Comparison of ENCODE assay signal across 19 cellular contexts in the genomic region with DNA sequence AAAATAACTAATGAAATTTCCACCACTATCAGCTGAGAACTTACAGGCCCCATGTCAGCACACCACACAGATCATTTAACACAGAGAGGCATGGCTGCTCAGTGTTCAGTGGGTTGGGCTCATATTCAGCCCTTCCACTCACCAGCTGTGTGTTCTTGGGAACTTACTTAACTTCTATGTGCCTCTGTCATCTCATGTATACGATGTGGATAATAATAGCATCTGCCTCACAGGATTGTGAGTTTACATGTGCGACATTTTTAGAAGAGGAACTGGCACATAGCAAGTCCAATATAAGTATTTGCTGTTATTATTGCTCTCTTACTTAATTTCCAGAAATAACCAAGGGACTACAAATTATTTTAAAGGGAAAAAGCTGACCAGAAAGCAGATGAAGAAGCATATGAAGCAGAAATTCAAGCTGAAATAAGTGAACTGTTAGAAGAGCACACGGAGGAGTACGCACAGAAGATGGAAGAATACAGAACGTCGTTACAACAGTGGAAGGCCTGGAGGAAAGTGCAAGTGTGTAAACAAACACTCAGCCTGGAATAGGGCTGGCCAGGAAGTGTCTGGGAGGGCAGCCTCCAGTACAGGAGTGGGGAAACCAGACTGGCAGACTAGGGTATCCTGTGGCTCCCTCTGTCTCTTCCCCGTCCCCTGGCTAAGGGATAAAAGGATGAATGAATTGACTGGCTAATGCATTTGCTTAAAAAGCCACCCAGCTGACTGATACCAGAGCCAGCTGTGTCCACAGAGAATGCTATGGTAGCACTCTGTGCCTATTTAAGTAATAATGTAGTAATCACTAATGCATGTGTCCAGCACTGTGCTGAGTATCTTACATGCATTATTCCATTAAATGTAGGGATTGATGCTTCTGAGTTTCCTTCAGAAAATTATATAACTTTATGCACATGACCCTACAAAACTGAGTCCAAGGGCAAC.
DNase-seq lines count a peak whose midpoint lies in the region; FAIRE-seq and TF ChIP-seq lines count a peak whose summit lies in the region.
"Had no signal": no experiment of that assay in that cellular context is flagged by ENCODE, and none has a peak within 500 bp of the region (broad histone marks: within the 10 kb centered on the region; RNA-seq: fewer than 3 reads in every experiment).

No MANE protein-coding gene starts in this region.

- intact Hi-C loops in kidney (cut with DNase I) (no loop called here), thyroid gland (cut with DNase I) (no loop called here)

- peaks cover 14% of the 10 kb centered on the region for H3K36me3 Mint-ChIP-seq in progenitor cell of endocrine pancreas (ENCODE audit: insufficient read depth)

- no peaks in the 10 kb centered on the region for H3K9me3 ChIP-seq in kidney (ENCODE audit: control insufficient read depth in 1 of 2, low read length in 2 of 2)
- H3K9me3 ChIP-seq in thyroid gland: no peaks in the 10 kb centered on the region

- H3K27ac ChIP-seq in kidney (ENCODE audit: low read depth in 2 of 2, low read length in 2 of 2) (no peak overlapping the region), thyroid gland (no peak overlapping the region)
- H3K27ac ChIP-seq: 22Rv1 had no signal

- no peaks in the 10 kb centered on the region for H3K4me1 Mint-ChIP-seq in progenitor cell of endocrine pancreas (ENCODE audit: low read depth)
- H3K4me1 Mint-ChIP-seq: CD14-positive monocyte had no signal

- TF ChIP-seq POLR2A in thyroid gland (IDR thresholded peaks at IDR 0.05): no peak

- 77 to 79% methylated on average over 7 of the region's 7 CpGs for WGBS in thyroid gland, 2 donors

- H3K9me3 Mint-ChIP-seq in progenitor cell of endocrine pancreas (ENCODE audit: low read depth): no peaks in the 10 kb centered on the region
- H3K9me3 Mint-ChIP-seq: H9 had no signal

- DNase-seq in NCI-H1417 (lab: John Stamatoyannopoulos, UW) (peak in 2 of 3 experiments; percentile 2 to 48), NCI-H1417 treated with DMSO at 0.1 percent for 48 hours (lab: John Stamatoyannopoulos, UW) (no peak), fibroblast of villous mesenchyme (ENCODE audit: low read depth) (peak; percentile 23), progenitor cell of endocrine pancreas (ENCODE audit: low spot score, unreplicated experiment) (no peak), NCI-H82 treated with DMSO at 0.1 percent for 48 hours (lab: John Stamatoyannopoulos, UW; ENCODE audit: unreplicated experiment) (no peak), kidney (no peak), superior temporal gyrus (ENCODE audit: extremely low spot score) (no peak), thyroid gland (no peak)
- DNase-seq: AML-193, GDM1, H9, KG1, NCI-H1436, NCI-H1930, NCI-H2171 treated with DMSO at 0.1 percent for 48 hours, NCI-H446 treated with DMSO at 0.1 percent for 48 hours, NCI-H82 had no signal

- H3K27me3 Mint-ChIP-seq in progenitor cell of endocrine pancreas: no peaks in the 10 kb centered on the region

- H3K36me3 ChIP-seq in kidney (ENCODE audit: control insufficient read depth in 1 of 2, insufficient read depth in 2 of 2, low read length in 2 of 2) (peaks cover 15 to 20% of the 10 kb centered on the region in 2 donors), thyroid gland (no peaks in the 10 kb centered on the region)

- no peak overlapping the region for H3K9ac ChIP-seq in kidney (ENCODE audit: low read length in 2 of 2)

- no peak for FAIRE-seq in kidney (lab: Jason Lieb, UNC)

- peak overlapping the region; percentile 7 for H3K27ac Mint-ChIP-seq in progenitor cell of endocrine pancreas

- H3K4me3 ChIP-seq in fibroblast of villous mesenchyme (ENCODE audit: low read depth, low read length) (no peak overlapping the region), kidney (ENCODE audit: low read length in 2 of 2) (no peak overlapping the region), thyroid gland (replicated peaks in 1 of 3) (no peak overlapping the region)

- TF ChIP-seq CTCF in fibroblast of villous mesenchyme (IDR thresholded peaks at IDR 0.05; ENCODE audit: insufficient read depth, low read depth, low read length) (no peak), progenitor cell of endocrine pancreas (IDR thresholded peaks at IDR 0.05; ENCODE audit: unreplicated experiment) (no peak), kidney (IDR thresholded peaks at IDR 0.05; ENCODE audit: borderline replicate concordance, extremely low read depth, insufficient read depth) (no peak), thyroid gland (IDR thresholded peaks at IDR 0.05) (no peak)

- H3K4me1 ChIP-seq in kidney (ENCODE audit: control insufficient read depth in 1 of 2, insufficient read depth in 1 of 2, low read depth in 1 of 2, low read length in 2 of 2) (peaks cover 0 to 2% of the 10 kb centered on the region in 2 donors), thyroid gland (no peaks in the 10 kb centered on the region)

- H3K4me3 Mint-ChIP-seq in progenitor cell of endocrine pancreas (ENCODE audit: low read depth): no peak overlapping the region
- H3K4me3 Mint-ChIP-seq: CD14-positive monocyte, H9 had no signal

- H3K27me3 ChIP-seq in thyroid gland: no peaks in the 10 kb centered on the region

Comparison
In these comparisons a context has a peak if more than half of its experiments do, and no peak if none do; other contexts are left out.
1. DNase-seq: peak in NCI-H1417 (2 of 3) and fibroblast of villous mesenchyme (single experiment); none in NCI-H1417 treated with DMSO at 0.1 percent for 48 hours (single experiment), progenitor cell of endocrine pancreas (single experiment), NCI-H82 treated with DMSO at 0.1 percent for 48 hours (single experiment), kidney (single experiment), superior temporal gyrus (single experiment) and thyroid gland (0 of 2).